In the genomic region with DNA sequence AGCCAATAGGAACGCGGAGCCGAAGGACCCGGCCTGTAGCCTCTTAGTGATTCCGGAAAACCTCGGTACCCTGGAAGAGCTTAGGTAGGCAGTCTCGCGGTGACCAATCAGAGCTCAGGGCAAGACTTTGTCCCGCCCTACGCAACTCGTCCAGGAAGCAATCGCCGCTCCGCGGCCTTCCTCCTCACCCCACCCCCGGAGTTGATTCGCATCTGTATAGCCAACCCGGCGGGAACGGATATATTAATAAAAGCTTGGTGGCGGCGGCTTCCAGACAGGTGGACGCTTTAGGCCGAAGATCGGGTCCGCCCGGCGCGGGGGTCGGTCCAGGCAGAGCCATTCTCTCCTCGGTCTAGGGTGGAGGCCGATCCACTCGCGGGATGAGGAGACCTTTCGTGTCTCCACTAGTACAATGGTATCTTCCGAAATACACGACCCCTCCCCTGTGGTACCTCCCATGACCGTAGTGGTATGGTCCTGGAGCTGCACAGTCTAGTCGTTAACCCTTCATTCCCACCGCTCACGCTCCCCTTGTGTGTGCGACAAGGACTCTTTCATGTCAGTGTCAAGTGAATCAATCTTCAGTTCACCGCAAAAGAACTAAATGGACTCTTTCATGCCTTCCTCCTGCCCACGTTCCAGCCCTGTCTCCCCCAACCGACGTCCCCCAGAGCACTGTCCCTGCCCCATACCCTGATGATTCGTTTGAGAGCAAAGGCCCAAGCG, we compare ENCODE assay signal across 8 cellular contexts. TPM values are rescaled to one million over a fixed set of nuclear protein-coding genes. Genes with fewer than 3 reads are reported as not detected.
DNase-seq lines count a peak whose midpoint lies in the region; ATAC-seq and TF ChIP-seq lines count a peak whose summit lies in the region.

No MANE protein-coding gene starts in this region.

- H3K27ac ChIP-seq in AG04450 (ENCODE audit: low read depth, low read length) (peak overlapping the region; percentile 83), caudate nucleus (ENCODE audit: low read depth, low read length) (peak overlapping the region; percentile 85), smooth muscle cell (ENCODE audit: low read depth) (peak overlapping the region; percentile 77)

- peak overlapping the region; percentile 82 for H3K4me2 ChIP-seq in smooth muscle cell

- no peaks in the 10 kb centered on the region for H3K36me3 ChIP-seq in smooth muscle cell (ENCODE audit: low read depth)

- peak overlapping the region; percentile 94 for H3K27ac Mint-ChIP-seq in activated B cell treated with CpG ODN at 0.5 μM for 24 hours
- H3K27ac Mint-ChIP-seq in immature natural killer cell, result peak overlapping the region; percentile 85 to 99 (median 96)

- 41% methylated on average over 48 of the region's 48 CpGs for WGBS in smooth muscle cell (ENCODE audit: low lambda C conversion rate)

- peak overlapping the region; percentile 66 for H3K4me3 ChIP-seq in AG04450 (ENCODE audit: low read depth, low read length)
- H3K4me3 ChIP-seq in smooth muscle cell, result peak overlapping the region; percentile 62

- no peaks in the 10 kb centered on the region for H3F3A ChIP-seq in smooth muscle cell (ENCODE audit: low read depth)

- TF ChIP-seq CTCF in AG04450 (IDR thresholded peaks at IDR 0.05; ENCODE audit: low read depth, low read length), result no peak
- TF ChIP-seq CTCF in activated B cell treated with CpG ODN at 0.5 μM for 24 hours (IDR thresholded peaks at IDR 0.05), result no peak
- TF ChIP-seq CTCF in smooth muscle cell (IDR thresholded peaks at IDR 0.05; ENCODE audit: borderline replicate concordance, insufficient read depth, poor library complexity, severe bottlenecking), result no peak

- no peaks in the 10 kb centered on the region for H3K79me2 ChIP-seq in smooth muscle cell (ENCODE audit: low read depth)

- H3K4me3 Mint-ChIP-seq in activated B cell treated with CpG ODN at 0.5 μM for 24 hours (peak overlapping the region; percentile 91), immature natural killer cell (peak overlapping the region; percentile 90 to 94 (median 93))

- no peaks in the 10 kb centered on the region for H3K27me3 Mint-ChIP-seq in activated B cell treated with CpG ODN at 0.5 μM for 24 hours
- peaks cover 2 to 10% (median 10%) of the 10 kb centered on the region in 3 donors for H3K27me3 Mint-ChIP-seq in immature natural killer cell (ENCODE audit: low read depth in 3 of 3)

- no peaks in the 10 kb centered on the region for H3K9me3 ChIP-seq in AG04450 (ENCODE audit: control insufficient read depth, insufficient read depth, low read length)
- H3K9me3 ChIP-seq in smooth muscle cell (replicated peaks; ENCODE audit: low read depth), result no peaks in the 10 kb centered on the region

- H3K9me3 Mint-ChIP-seq in activated B cell treated with CpG ODN at 0.5 μM for 24 hours (no peaks in the 10 kb centered on the region), immature natural killer cell (no peaks in the 10 kb centered on the region)

- POLR2A ChIA-PET in AG04450 (lab: Yijun Ruan, JAX), result interaction anchor here (0.6 to 1.4 kb wide), 10 partner anchors 18 to 201 kb away, joined by 3 to 9 read pairs (median 4); partner anchors contain the start of genes HDAC6, PQBP1, SUV39H1 and TIMM17B
- POLR2A ChIA-PET in activated B cell treated with CpG ODN at 0.5 μM for 24 hours (lab: Charles Lee), result interaction anchor here (0.6 to 2.1 kb wide), 21 partner anchors 20 to 532 kb away, joined by 3 to 23 read pairs (median 6); partner anchors contain the start of genes GRIPAP1, HDAC6, OTUD5 and PQBP1

- H2AFZ ChIP-seq in smooth muscle cell (ENCODE audit: low read depth), result peak overlapping the region; percentile 48

- peak overlapping the region; percentile 72 for H3K9ac ChIP-seq in smooth muscle cell (ENCODE audit: low read depth)

- H3K36me3 Mint-ChIP-seq in activated B cell treated with CpG ODN at 0.5 μM for 24 hours (ENCODE audit: low read depth) (peaks cover 3% of the 10 kb centered on the region), immature natural killer cell (no peaks in the 10 kb centered on the region)

- DNase-seq in AG04450 (ENCODE audit: low read depth, low spot score) (peak; percentile 93), NCI-H2227 treated with DMSO at 0.1 percent for 48 hours (lab: John Stamatoyannopoulos, UW) (peak; percentile 98), activated B cell treated with CpG ODN at 0.5 μM for 24 hours (peak; percentile 65), caudate nucleus (lab: John Stamatoyannopoulos, UW) (peak; percentile 38 to 97 (median 85)), immature natural killer cell (peak; percentile 84 to 92 (median 90)), smooth muscle cell (lab: John Stamatoyannopoulos, UW; ENCODE audit: unreplicated experiment) (peak; percentile 19)

- H4K20me1 ChIP-seq in smooth muscle cell (ENCODE audit: low read depth), result no peaks in the 10 kb centered on the region

- ATAC-seq in GM18907 (IDR thresholded peaks at IDR 0.05; ENCODE audit: unreplicated experiment) (peak; percentile 97), HG03139 (IDR thresholded peaks at IDR 0.05; ENCODE audit: unreplicated experiment) (peak; percentile 95), activated B cell treated with CpG ODN at 0.5 μM for 24 hours (ENCODE audit: low read depth) (peak; percentile 97)

- H3K27me3 ChIP-seq in AG04450 (ENCODE audit: control insufficient read depth, insufficient read depth, low read length), result no peaks in the 10 kb centered on the region
- no peaks in the 10 kb centered on the region for H3K27me3 ChIP-seq in smooth muscle cell (ENCODE audit: low read depth)

- peaks cover 15% of the 10 kb centered on the region for H3K4me1 Mint-ChIP-seq in activated B cell treated with CpG ODN at 0.5 μM for 24 hours
- peaks cover 22 to 28% of the 10 kb centered on the region in 2 donors for H3K4me1 Mint-ChIP-seq in immature natural killer cell

- H3K4me1 ChIP-seq in smooth muscle cell (ENCODE audit: low read depth), result no peaks in the 10 kb centered on the region

- CTCF ChIA-PET in AG04450 (lab: Charles Lee) (interaction anchor here (0.9 kb wide), 1 partner anchor 455 kb away, joined by 3 read pairs; no protein-coding TSS in a partner anchor), activated B cell treated with CpG ODN at 0.5 μM for 24 hours (lab: Charles Lee) (no interaction called here)

- intact Hi-C loops in activated B cell treated with CpG ODN at 0.5 μM for 24 hours (cut with micrococcal nuclease), result loop anchor here (1.0 to 2.0 kb wide), 7 partner anchors 41 to 200 kb away; partner anchors contain the start of genes PQBP1, RBM3, SUV39H1 and TIMM17B

RNA-seq across cellular contexts. Expression of gene GLOD5, which starts 24.2 kb away (rescaled TPM):
- polyA plus RNA-seq in AG04450 (2011; rRNA removed) (not detected in 2 replicates), immature natural killer cell (not detected), smooth muscle cell (not detected in 2 replicates)
- not detected in 2 replicates for polyA minus RNA-seq in AG04450 (2011; rRNA and poly(A)+ RNA removed)
- total RNA-seq in activated B cell treated with CpG ODN at 0.5 μM for 24 hours (not detected in 2 replicates), smooth muscle cell (not detected in 2 replicates)

RNA-seq across cellular contexts. Expression of gene SUV39H1, which starts 40.8 kb away (rescaled TPM):
- polyA plus RNA-seq in AG04450 (2011; rRNA removed) (2.4 and 3.1 TPM in 2 replicates), immature natural killer cell (10 to 100 TPM; 13.0 to 18.5 (median 16.4) TPM), smooth muscle cell (5.6 and 7.7 TPM in 2 replicates)
- polyA minus RNA-seq in AG04450 (2011; rRNA and poly(A)+ RNA removed), result 3.2 and 4.6 TPM in 2 replicates
- total RNA-seq in activated B cell treated with CpG ODN at 0.5 μM for 24 hours (9.1 and 10.8 TPM in 2 replicates), smooth muscle cell (2.6 and 2.7 TPM in 2 replicates)

RNA-seq across cellular contexts. Expression of gene GATA1, which starts 49.0 kb away (rescaled TPM):
- polyA plus RNA-seq in AG04450 (2011; rRNA removed), result not detected in 2 replicates
- not detected in 2 replicates for polyA minus RNA-seq in AG04450 (2011; rRNA and poly(A)+ RNA removed)
- total RNA-seq in activated B cell treated with CpG ODN at 0.5 μM for 24 hours, result not detected in 2 replicates
- under 1 TPM in 1 of 3 donors, not detected in 2; 0.28 TPM for polyA plus RNA-seq in immature natural killer cell
- not detected in 2 replicates for total RNA-seq in smooth muscle cell
- polyA plus RNA-seq in smooth muscle cell, result not detected in 2 replicates

RNA-seq across cellular contexts. Expression of gene WAS, which starts 53.8 kb away (rescaled TPM):
- polyA plus RNA-seq in AG04450 (2011; rRNA removed) (0.14 TPM in 1 of 2 replicates, not detected in the other), immature natural killer cell (10 to 100 TPM; 15.2 to 43.0 (median 18.3) TPM), smooth muscle cell (0.15 and 0.24 TPM in 2 replicates)
- not detected in 2 replicates for polyA minus RNA-seq in AG04450 (2011; rRNA and poly(A)+ RNA removed)
- total RNA-seq in activated B cell treated with CpG ODN at 0.5 μM for 24 hours (101 and 102 TPM in 2 replicates), smooth muscle cell (0.54 and 2.5 TPM in 2 replicates)

Comparison
In these comparisons a context has a peak if more than half of its experiments do, and no peak if none do; other contexts are left out.
1. Peak in every context shown above with its lines: DNase-seq, ATAC-seq, H3K4me3 ChIP-seq and H3K27ac ChIP-seq.
2. DNase-seq: peak in every context shown above with its lines; median percentile 98 in NCI-H2227 treated with DMSO at 0.1 percent for 48 hours; 93 in AG04450; 90 in immature natural killer cell; 85 in caudate nucleus; 65 in activated B cell treated with CpG ODN at 0.5 μM for 24 hours; 19 in smooth muscle cell.